ENCODE assay signal across 8 cellular contexts in genomic region chr2:144333144-144333555, GRCh38.
DNase-seq lines count a peak whose midpoint lies in the region; ATAC-seq and TF ChIP-seq lines count a peak whose summit lies in the region.

No MANE protein-coding gene starts in this region.

- H3K4me1 ChIP-seq in NT2/D1 (ENCODE audit: insufficient read depth, insufficient read length) = no peaks in the 10 kb centered on the region
- H3K4me1 ChIP-seq in neuronal stem cell (ENCODE audit: control insufficient read depth in 2 of 2, insufficient read depth in 1 of 2, low read depth in 1 of 2, low read length in 2 of 2) = peaks cover 8 to 10% of the 10 kb centered on the region in 2 donors

- peak overlapping the region; percentile 89 for H3K4me2 ChIP-seq in neuronal stem cell (ENCODE audit: insufficient read depth, low read length, poor library complexity, severe bottlenecking)

- intact Hi-C loops in CD4-positive, alpha-beta T cell (cut with DNase I, micrococcal nuclease) = loop anchor here (5.0 to 10.0 kb wide), 2 partner anchors 151 to 182 kb away; no protein-coding TSS in a partner anchor

- no peaks in the 10 kb centered on the region for H3K27me3 Mint-ChIP-seq in CD4-positive, alpha-beta T cell
- H3K27me3 Mint-ChIP-seq in effector memory CD8-positive, alpha-beta T cell = no peaks in the 10 kb centered on the region

- H2BK5ac ChIP-seq in neuronal stem cell (ENCODE audit: low read length) = no peak overlapping the region

- H3K4me3 Mint-ChIP-seq in CD4-positive, alpha-beta T cell = peak overlapping the region; percentile 91
- H3K4me3 Mint-ChIP-seq in effector memory CD8-positive, alpha-beta T cell = peak overlapping the region; percentile 90 to 98

- CTCF ChIA-PET in CD4-positive, alpha-beta T cell (lab: Charles Lee) = interaction anchor here (1.9 kb wide), 1 partner anchor 10 kb away, joined by 4 read pairs; no protein-coding TSS in a partner anchor

- H2BK120ac ChIP-seq in neuronal stem cell (ENCODE audit: low read depth, low read length) = no peak overlapping the region

- peaks cover 13% of the 10 kb centered on the region for H3K36me3 Mint-ChIP-seq in CD4-positive, alpha-beta T cell (ENCODE audit: low read depth)
- peaks cover 26% of the 10 kb centered on the region for H3K36me3 Mint-ChIP-seq in effector memory CD8-positive, alpha-beta T cell (ENCODE audit: insufficient read depth)

- no peak overlapping the region for H3K23ac ChIP-seq in neuronal stem cell (ENCODE audit: low read depth, low read length, poor library complexity)

- no peak overlapping the region for H3K14ac ChIP-seq in neuronal stem cell (ENCODE audit: low read length)

- H4K91ac ChIP-seq in neuronal stem cell (ENCODE audit: low read depth, low read length, poor library complexity) = no peak overlapping the region

- H3K27ac Mint-ChIP-seq in CD4-positive, alpha-beta T cell = peak overlapping the region; percentile 78
- H3K27ac Mint-ChIP-seq in effector memory CD8-positive, alpha-beta T cell = peak overlapping the region; percentile 95 to 97

- no peak overlapping the region for H2AK5ac ChIP-seq in neuronal stem cell (ENCODE audit: low read depth, low read length)

- no peak overlapping the region for H3K27ac ChIP-seq in CD4-positive, alpha-beta T cell (ENCODE audit: low read depth, low read length)
- no peak overlapping the region for H3K27ac ChIP-seq in neuronal stem cell (replicated peaks; ENCODE audit: low read length)

- no peaks in the 10 kb centered on the region for H3K9me3 Mint-ChIP-seq in CD4-positive, alpha-beta T cell
- H3K9me3 Mint-ChIP-seq in effector memory CD8-positive, alpha-beta T cell = no peaks in the 10 kb centered on the region

- peaks cover 22% of the 10 kb centered on the region for H3K4me1 Mint-ChIP-seq in CD4-positive, alpha-beta T cell (ENCODE audit: low read depth)
- peaks cover 31 to 38% of the 10 kb centered on the region in 2 donors for H3K4me1 Mint-ChIP-seq in effector memory CD8-positive, alpha-beta T cell (ENCODE audit: low read depth in 2 of 2)

- TF ChIP-seq CTCF in CD4-positive, alpha-beta T cell (IDR thresholded peaks at IDR 0.05) = no peak

- POLR2A ChIA-PET in CD4-positive, alpha-beta T cell (lab: Charles Lee) = interaction anchor here (0.5 to 2.5 kb wide), 6 partner anchors 11 to 164 kb away, joined by 3 to 22 read pairs (median 3); no protein-coding TSS in a partner anchor

- H2BK15ac ChIP-seq in neuronal stem cell (ENCODE audit: low read length) = no peak overlapping the region

- H3K36me3 ChIP-seq in NT2/D1 (ENCODE audit: insufficient read depth, insufficient read length, low read length) = no peaks in the 10 kb centered on the region
- H3K36me3 ChIP-seq in neuronal stem cell (replicated peaks in 1 of 2; ENCODE audit: control insufficient read depth in 2 of 2, insufficient read depth in 2 of 2, low read length in 2 of 2) = no peaks in the 10 kb centered on the region

- H3K4me3 ChIP-seq in NT2/D1 (ENCODE audit: insufficient read length, low read depth) = peak overlapping the region; percentile 33
- peak overlapping the region in 1 of 2 donors; percentile 39 for H3K4me3 ChIP-seq in neuronal stem cell (ENCODE audit: low read length in 2 of 2)

- H3K9ac ChIP-seq in NT2/D1 (ENCODE audit: insufficient read length, low read depth) = peak overlapping the region; percentile 66
- no peak overlapping the region for H3K9ac ChIP-seq in neuronal stem cell (ENCODE audit: low read depth, low read length, poor library complexity)

- ATAC-seq in CD4-positive, alpha-beta T cell (ENCODE audit: poor library complexity) = no peak
- ATAC-seq in effector memory CD8-positive, alpha-beta T cell (replicated peaks) = no peak

- no peaks in the 10 kb centered on the region for H3K9me3 ChIP-seq in CD4-positive, alpha-beta T cell (ENCODE audit: control insufficient read depth, low read length)
- H3K9me3 ChIP-seq in NT2/D1 (ENCODE audit: insufficient read depth, low read length) (no peaks in the 10 kb centered on the region), neuronal stem cell (replicated peaks in 1 of 2; ENCODE audit: control insufficient read depth in 2 of 2, insufficient read depth in 1 of 2, low read depth in 1 of 2, low read length in 2 of 2) (peaks cover 0 to 7% of the 10 kb centered on the region in 2 donors)

- H3K4ac ChIP-seq in neuronal stem cell (ENCODE audit: low read length) = no peak overlapping the region

- no peak overlapping the region for H2BK12ac ChIP-seq in neuronal stem cell (ENCODE audit: low read length)

- H2AFZ ChIP-seq in neuronal stem cell (ENCODE audit: low read length) = peak overlapping the region; percentile 81

- H3K27me3 ChIP-seq in CD4-positive, alpha-beta T cell (ENCODE audit: control insufficient read depth, insufficient read depth, low read length) = no peaks in the 10 kb centered on the region
- H3K27me3 ChIP-seq in NT2/D1 (ENCODE audit: insufficient read depth, insufficient read length) (peaks cover 7% of the 10 kb centered on the region), neuronal stem cell (ENCODE audit: control insufficient read depth in 3 of 3, insufficient read depth in 3 of 3, low read depth in 1 of 3, low read length in 3 of 3) (no peaks in the 10 kb centered on the region)

- H3K79me1 ChIP-seq in neuronal stem cell (ENCODE audit: low read depth, low read length) = no peaks in the 10 kb centered on the region

- H3K18ac ChIP-seq in neuronal stem cell (ENCODE audit: low read length) = peak overlapping the region; percentile 76

- WGBS in neuronal stem cell (ENCODE audit: extremely low coverage in 2 of 2, insufficient read length in 2 of 2, insufficient replicate concordance in 1 of 2), 2 donors = no CpG with 5 or more reads among the region's 9 CpGs

- DNase-seq in CD4-positive, alpha-beta T cell = no peak
- DNase-seq in NT2/D1 (ENCODE audit: low read depth, low spot score) = no peak
- DNase-seq in effector memory CD8-positive, alpha-beta T cell = no peak
- DNase-seq in neuronal stem cell (ENCODE audit: low spot score) = no peak
- no peak for DNase-seq in OCI-M1 (lab: John Stamatoyannopoulos, UW)
- DNase-seq in HuH-7.5 (ENCODE audit: low spot score) = no peak
- no peak for DNase-seq in NCI-H1436 (lab: John Stamatoyannopoulos, UW)
- no peak for DNase-seq in NCI-H1417 treated with DMSO at 0.1 percent for 48 hours (lab: John Stamatoyannopoulos, UW)

- H4K8ac ChIP-seq in neuronal stem cell (ENCODE audit: low read depth, low read length) = no peak overlapping the region
